In the genomic region with DNA sequence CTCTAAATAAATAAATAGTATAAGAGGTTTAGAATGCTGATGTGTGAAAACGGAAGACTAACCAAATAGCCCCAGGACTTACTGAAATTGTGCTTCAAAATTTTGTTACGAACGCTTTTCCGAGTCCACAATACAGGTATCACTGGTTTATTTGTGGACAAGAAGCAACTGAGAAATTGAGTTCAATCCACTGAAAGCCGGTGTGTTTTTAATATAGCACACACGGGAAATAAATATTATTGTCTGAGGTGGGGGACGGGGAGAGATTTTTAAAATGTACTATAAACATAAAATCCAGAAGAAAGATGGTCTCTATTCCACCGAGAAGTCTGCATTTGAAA, we compare ENCODE assay signal across 10 cellular contexts. TPM values are rescaled to one million over a fixed set of nuclear protein-coding genes. Genes with fewer than 3 reads are reported as not detected.
DNase-seq lines count a peak whose midpoint lies in the region; ATAC-seq and TF ChIP-seq lines count a peak whose summit lies in the region.
"Had no signal": no experiment of that assay in that cellular context is flagged by ENCODE, and none has a peak within 500 bp of the region (broad histone marks: within the 10 kb centered on the region; RNA-seq: fewer than 3 reads in every experiment).

No MANE protein-coding gene starts in this region.

- ATAC-seq in heart left ventricle (no peak), left ventricle myocardium superior (no peak), upper lobe of left lung (ENCODE audit: low FRiP score in 2 of 2) (no peak)

- peak overlapping the region in 11 of 12 donors; percentile 30 to 79 (median 60) for H3K4me3 ChIP-seq in heart left ventricle
- H3K4me3 ChIP-seq in duodenal mucosa (ENCODE audit: low read depth in 1 of 2, low read length in 2 of 2): peak overlapping the region; percentile 40 to 45
- peak overlapping the region in 3 of 4 donors; percentile 40 to 52 (median 51) for H3K4me3 ChIP-seq in upper lobe of left lung

- H3K27ac ChIP-seq in heart left ventricle (peak overlapping the region in 9 of 12 donors; percentile 41 to 82 (median 77)), duodenal mucosa (ENCODE audit: low read depth, low read length) (no peak overlapping the region), upper lobe of left lung (no peak overlapping the region)

- no peaks in the 10 kb centered on the region for H3K9me3 Mint-ChIP-seq in mesothelial cell of epicardium

- H3K9me3 ChIP-seq in heart left ventricle (no peaks in the 10 kb centered on the region), duodenal mucosa (ENCODE audit: control insufficient read depth in 1 of 2, low read length in 2 of 2) (no peaks in the 10 kb centered on the region), upper lobe of left lung (no peaks in the 10 kb centered on the region)

- peaks cover 28% of the 10 kb centered on the region for H3K4me1 Mint-ChIP-seq in mesothelial cell of epicardium

- H3K4me3 Mint-ChIP-seq in mesothelial cell of epicardium: peak overlapping the region; percentile 68

- intact Hi-C loops in heart left ventricle (cut with DNase I) (loop anchor here in 1 of 10 donors (5.0 kb wide), 1 partner anchor 52 kb away; no protein-coding TSS in a partner anchor), left ventricle myocardium superior (cut with micrococcal nuclease) (no loop called here)

- H3K36me3 ChIP-seq in heart left ventricle: no peaks in the 10 kb centered on the region
- no peaks in the 10 kb centered on the region for H3K36me3 ChIP-seq in duodenal mucosa (ENCODE audit: control insufficient read depth in 1 of 2, insufficient read depth in 2 of 2, low read length in 2 of 2)
- H3K36me3 ChIP-seq in upper lobe of left lung: no peaks in the 10 kb centered on the region

- H3K27me3 Mint-ChIP-seq in mesothelial cell of epicardium (ENCODE audit: low read depth): peaks cover 31% of the 10 kb centered on the region

- TF ChIP-seq CTCF in heart left ventricle (IDR thresholded peaks at IDR 0.05) (no peak), mesothelial cell of epicardium (IDR thresholded peaks at IDR 0.05; ENCODE audit: unreplicated experiment) (no peak), upper lobe of left lung (IDR thresholded peaks at IDR 0.05) (no peak)

- no peak for TF ChIP-seq EP300 in upper lobe of left lung (IDR thresholded peaks at IDR 0.05)

- no peaks in the 10 kb centered on the region for H3K36me3 Mint-ChIP-seq in mesothelial cell of epicardium

- DNase-seq in heart left ventricle: no peak
- no peak for DNase-seq in left ventricle myocardium superior
- DNase-seq in mesothelial cell of epicardium (ENCODE audit: low spot score in 2 of 2, unreplicated experiment in 2 of 2): no peak
- no peak for DNase-seq in upper lobe of left lung
- DNase-seq in stimulated activated CD8-positive, alpha-beta memory T cell treated with anti-CD3 and anti-CD28 coated beads, Interleukin-4, amount 100 ng/mL, for 48 hours: no peak
- no peak for DNase-seq in NCI-H1436 (lab: John Stamatoyannopoulos, UW)
- DNase-seq in NK-92 (lab: John Stamatoyannopoulos, UW; ENCODE audit: unreplicated experiment): no peak
- DNase-seq: activated CD4-positive, alpha-beta T cell treated with anti-CD3 and anti-CD28 coated beads, Interleukin-2, amount 50 U/mL, for 1 hour; C1 segment of cervical spinal cord had no signal

- no peak overlapping the region for H3K9ac ChIP-seq in duodenal mucosa (ENCODE audit: low read depth in 1 of 2, low read length in 2 of 2)

- peaks cover 0 to 13% (median 0%) of the 10 kb centered on the region in 12 donors for H3K4me1 ChIP-seq in heart left ventricle
- no peaks in the 10 kb centered on the region for H3K4me1 ChIP-seq in duodenal mucosa (ENCODE audit: control insufficient read depth in 1 of 2, insufficient read depth in 2 of 2, low read length in 2 of 2)
- H3K4me1 ChIP-seq in upper lobe of left lung: peaks cover 12 to 20% (median 15%) of the 10 kb centered on the region in 4 donors

- H3K27ac Mint-ChIP-seq in mesothelial cell of epicardium: peak overlapping the region; percentile 30

- H3K27me3 ChIP-seq in heart left ventricle (peaks cover 0 to 65% (median 0%) of the 10 kb centered on the region in 9 donors), duodenal mucosa (ENCODE audit: control insufficient read depth in 1 of 2, insufficient read depth in 2 of 2, low read length in 2 of 2) (peaks cover 36 to 57% of the 10 kb centered on the region in 2 donors), upper lobe of left lung (peaks cover 0 to 16% (median 10%) of the 10 kb centered on the region in 4 donors)

- TF ChIP-seq POLR2A in heart left ventricle (IDR thresholded peaks at IDR 0.05) (no peak), upper lobe of left lung (IDR thresholded peaks at IDR 0.05) (no peak)

- WGBS in heart left ventricle, 4 donors: 29 to 41% (median 31%) methylated on average over 8 of the region's 8 CpGs
- WGBS in upper lobe of left lung, 2 donors: 17 to 21% methylated on average over 8 of the region's 8 CpGs

RNA-seq across cellular contexts. Expression of a gene that starts 0.6 kb away (rescaled TPM):
- total RNA-seq in heart left ventricle (1 to 10 TPM; 2.0 to 6.6 (median 2.9) TPM), left ventricle myocardium superior (1.1 TPM), mesothelial cell of epicardium (3.0 to 3.1 TPM (median 3.1 TPM) in 3 replicates), upper lobe of left lung (1 to 10 TPM; 1.3 to 4.4 (median 3.5) TPM)
- polyA plus RNA-seq in heart left ventricle: 1 to 10 TPM; 1.7 to 4.3 TPM

Comparison
In these comparisons a context has a peak if more than half of its experiments do, and no peak if none do; other contexts are left out.
1. H3K27ac ChIP-seq: peak in heart left ventricle (9 of 12); none in duodenal mucosa (single experiment) and upper lobe of left lung (0 of 4).
2. Peak in every context shown above with its lines, with median percentiles within 50 percentile points of each other: H3K4me3 ChIP-seq.